ENCODE assay signal across 8 cellular contexts in genomic region chr6:111087106-111087835, GRCh38. TPM values are rescaled to one million over a fixed set of nuclear protein-coding genes. Genes with fewer than 3 reads are reported as not detected.
DNase-seq lines count a peak whose midpoint lies in the region; ATAC-seq and TF ChIP-seq lines count a peak whose summit lies in the region.

A gene with protein sequence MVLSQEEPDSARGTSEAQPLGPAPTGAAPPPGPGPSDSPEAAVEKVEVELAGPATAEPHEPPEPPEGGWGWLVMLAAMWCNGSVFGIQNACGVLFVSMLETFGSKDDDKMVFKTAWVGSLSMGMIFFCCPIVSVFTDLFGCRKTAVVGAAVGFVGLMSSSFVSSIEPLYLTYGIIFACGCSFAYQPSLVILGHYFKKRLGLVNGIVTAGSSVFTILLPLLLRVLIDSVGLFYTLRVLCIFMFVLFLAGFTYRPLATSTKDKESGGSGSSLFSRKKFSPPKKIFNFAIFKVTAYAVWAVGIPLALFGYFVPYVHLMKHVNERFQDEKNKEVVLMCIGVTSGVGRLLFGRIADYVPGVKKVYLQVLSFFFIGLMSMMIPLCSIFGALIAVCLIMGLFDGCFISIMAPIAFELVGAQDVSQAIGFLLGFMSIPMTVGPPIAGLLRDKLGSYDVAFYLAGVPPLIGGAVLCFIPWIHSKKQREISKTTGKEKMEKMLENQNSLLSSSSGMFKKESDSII (plus strand): TSS chr6:111087503. CDS start chr6:111087753, 250 bp downstream.

- H3K9me3 ChIP-seq in AG04450 (ENCODE audit: control insufficient read depth, insufficient read depth, low read length) (no peaks in the 10 kb centered on the region), lung (ENCODE audit: control insufficient read depth in 2 of 2, insufficient read depth in 1 of 2, low read length in 1 of 2) (no peaks in the 10 kb centered on the region)

- H3K4me3 ChIP-seq in AG04450 (ENCODE audit: low read depth, low read length) (peak within 1 kb of the TSS; percentile 56), coronary artery (peak within 1 kb of the TSS; percentile 87), lung (peak within 1 kb of the TSS; percentile 62)

- H3K27ac ChIP-seq in AG04450 (ENCODE audit: low read depth, low read length) (no peak within 1 kb of the TSS), coronary artery (peak within 1 kb of the TSS; percentile 37 to 50), lung (ENCODE audit: low read depth in 1 of 2, low read length in 1 of 2) (peak within 1 kb of the TSS in 1 of 2 donors; percentile 78)

- peak; percentile 92 for ATAC-seq in GM18868 (IDR thresholded peaks at IDR 0.05; ENCODE audit: unreplicated experiment)
- peak; percentile 80 for ATAC-seq in HG03097 (IDR thresholded peaks at IDR 0.05; ENCODE audit: low FRiP score, unreplicated experiment)
- peak; percentile 86 for ATAC-seq in lung (ENCODE audit: insufficient read depth, low FRiP score)

- no peaks in the 10 kb centered on the region for H3K36me3 ChIP-seq in lung (ENCODE audit: control insufficient read depth in 2 of 2, insufficient read depth in 2 of 2, low read length in 2 of 2)

- H3K4me1 ChIP-seq in lung (ENCODE audit: control insufficient read depth in 2 of 2, insufficient read depth in 2 of 2, low read length in 2 of 2) = peaks cover 0 to 5% of the 10 kb centered on the region in 2 donors

- DNase-seq in AG04450 (ENCODE audit: low read depth, low spot score) = no peak
- DNase-seq in NCI-H2196 treated with DMSO at 0.1 percent for 48 hours (lab: John Stamatoyannopoulos, UW; ENCODE audit: unreplicated experiment) = peak; percentile 55
- DNase-seq in activated CD4-positive, alpha-beta T cell treated with anti-CD3 and anti-CD28 coated beads for 4 hours = peak; percentile 74 to 76
- DNase-seq in coronary artery (ENCODE audit: low spot score) = no peak
- peak; percentile 62 for DNase-seq in lung (ENCODE audit: low spot score)
- DNase-seq in stimulated activated CD4-positive, alpha-beta T cell treated with anti-CD3 and anti-CD28 coated beads, TNF-alpha, amount 100 ng/mL, for 48 hours (ENCODE audit: low read depth in 3 of 3) = peak; percentile 37 to 58 (median 56)

- 0 to 1% methylated on average over 67 to 86 of the region's 86 CpGs for WGBS in lung, 2 donors

- POLR2A ChIA-PET in AG04450 (lab: Yijun Ruan, JAX) = no interaction called here

- H3K27me3 ChIP-seq in AG04450 (ENCODE audit: control insufficient read depth, insufficient read depth, low read length) (peaks cover 36% of the 10 kb centered on the region), lung (ENCODE audit: control insufficient read depth, insufficient read depth) (no peaks in the 10 kb centered on the region)

- TF ChIP-seq CTCF in AG04450 (IDR thresholded peaks at IDR 0.05; ENCODE audit: low read depth, low read length) (no peak), coronary artery (IDR thresholded peaks at IDR 0.05) (no peak), lung (IDR thresholded peaks at IDR 0.05; ENCODE audit: control extremely low read depth, extremely low read depth) (no peak)

- CTCF ChIA-PET in AG04450 (lab: Charles Lee) = no interaction called here

RNA-seq across cellular contexts. Expression of the gene that starts here (rescaled TPM):
- not detected in 2 replicates for polyA plus RNA-seq in AG04450 (2011; rRNA removed)
- polyA minus RNA-seq in AG04450 (2011; rRNA and poly(A)+ RNA removed) = not detected in 2 replicates
- total RNA-seq in lung = 10 to 100 TPM in 1 of 2 donors, 1 to 10 TPM in 1; 9.2 to 10.5 TPM
- polyA plus RNA-seq in lung = 10 to 100 TPM in 1 of 2 donors, 1 to 10 TPM in 1; 2.0 to 10.0 TPM

Comparison
In these comparisons a context has a peak if more than half of its experiments do, and no peak if none do; other contexts are left out.
1. DNase-seq: peak in NCI-H2196 treated with DMSO at 0.1 percent for 48 hours (single experiment), activated CD4-positive, alpha-beta T cell treated with anti-CD3 and anti-CD28 coated beads for 4 hours (2 of 2), lung (single experiment) and stimulated activated CD4-positive, alpha-beta T cell treated with anti-CD3 and anti-CD28 coated beads, TNF-alpha, amount 100 ng/mL, for 48 hours (3 of 3); none in AG04450 (single experiment) and coronary artery (single experiment).
2. Peak in every context shown above with its lines, with median percentiles within 50 percentile points of each other: H3K4me3 ChIP-seq and ATAC-seq.